ENCODE assay signal across 8 cellular contexts in the genomic region with DNA sequence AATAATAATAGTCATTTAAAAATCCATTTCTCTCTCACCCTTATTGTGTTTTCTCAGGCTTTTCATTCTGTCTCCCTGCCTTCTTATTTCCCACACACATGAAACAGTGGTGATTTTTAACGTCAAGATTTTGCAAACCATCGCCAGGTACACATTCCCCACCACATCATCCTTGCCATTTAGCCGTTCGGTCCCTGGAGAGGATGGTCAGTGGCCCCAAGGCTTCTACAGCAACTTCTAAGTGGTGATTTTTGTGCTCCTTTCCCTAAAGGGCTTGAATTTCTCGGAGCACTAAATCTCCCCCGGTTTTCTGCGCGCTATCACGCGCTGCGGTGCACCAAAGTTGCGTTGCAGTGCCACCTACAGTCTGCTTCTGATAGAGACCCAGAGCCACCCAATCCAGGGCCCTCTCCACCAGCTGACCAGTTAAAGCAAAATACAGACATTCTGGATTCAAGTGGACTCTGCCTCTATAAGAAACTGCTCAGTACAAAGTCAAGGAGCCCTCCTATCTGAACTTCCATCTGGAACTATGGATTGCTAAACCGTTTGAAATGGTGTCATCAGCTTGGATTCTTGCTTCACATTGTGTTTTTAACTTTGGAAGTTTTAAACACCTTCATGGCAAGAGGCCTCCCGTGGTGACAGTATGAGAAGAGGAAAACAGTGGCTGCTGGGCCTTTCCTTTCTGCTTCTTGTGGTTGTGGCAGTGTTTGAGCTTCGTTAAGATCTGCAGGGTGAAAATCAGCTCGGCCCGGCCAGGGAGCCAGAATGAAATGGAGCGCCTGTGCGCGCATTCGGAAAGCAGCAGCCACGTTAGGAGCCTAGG.
DNase-seq lines count a peak whose midpoint lies in the region; ATAC-seq and TF ChIP-seq lines count a peak whose summit lies in the region.

No MANE protein-coding gene starts in this region.

- no peak overlapping the region for H3K4me3 Mint-ChIP-seq in activated naive CD4-positive, alpha-beta T cell treated with anti-CD3 and anti-CD28 coated beads, Interleukin-2, amount 10 ng/mL, durations not matched to agents 7 days and 5 days

- H3K36me3 Mint-ChIP-seq in activated naive CD4-positive, alpha-beta T cell treated with anti-CD3 and anti-CD28 coated beads, Interleukin-2, amount 10 ng/mL, durations not matched to agents 7 days and 5 days = no peaks in the 10 kb centered on the region

- H3K9me3 Mint-ChIP-seq in activated naive CD4-positive, alpha-beta T cell treated with anti-CD3 and anti-CD28 coated beads, Interleukin-2, amount 10 ng/mL, durations not matched to agents 7 days and 5 days = no peaks in the 10 kb centered on the region

- TF ChIP-seq CTCF in psoas muscle (IDR thresholded peaks at IDR 0.05) = peak; percentile 79

- peak; percentile 54 for DNase-seq in EL
- DNase-seq in Kasumi-1 (lab: John Stamatoyannopoulos, UW) = peak; percentile 45 to 75
- DNase-seq in SJSA1 (ENCODE audit: low read depth in 1 of 2, low spot score in 2 of 2) = peak; percentile 25 to 50
- DNase-seq in activated naive CD4-positive, alpha-beta T cell treated with anti-CD3 and anti-CD28 coated beads, Interleukin-2, amount 10 ng/mL, durations not matched to agents 7 days and 5 days = peak; percentile 70
- DNase-seq in Right ventricle myocardium superior = peak; percentile 74
- DNase-seq in psoas muscle = peak; percentile 56 to 76

- H3K9me3 ChIP-seq in SJSA1 (replicated peaks) (no peaks in the 10 kb centered on the region), psoas muscle (no peaks in the 10 kb centered on the region)

- no peak overlapping the region for H3K27ac Mint-ChIP-seq in activated naive CD4-positive, alpha-beta T cell treated with anti-CD3 and anti-CD28 coated beads, Interleukin-2, amount 10 ng/mL, durations not matched to agents 7 days and 5 days

- 36 to 39% (median 37%) methylated on average over 22 of the region's 22 CpGs for WGBS in psoas muscle, 3 donors

- intact Hi-C loops in Right ventricle myocardium superior (cut with DNase I) = loop anchor here (5.0 to 10.0 kb wide), 3 partner anchors 133 to 391 kb away; partner anchors contain the start of gene EGLN3
- intact Hi-C loops in psoas muscle (cut with DNase I) = loop anchor here (2.0 to 10.0 kb wide), 7 partner anchors 91 to 389 kb away; partner anchors contain the start of gene EGLN3 (in 1 of the 2)

- CTCF ChIA-PET in activated naive CD4-positive, alpha-beta T cell treated with anti-CD3 and anti-CD28 coated beads, Interleukin-2, amount 10 ng/mL, durations not matched to agents 7 days and 5 days (lab: Charles Lee) = interaction anchor here (0.7 to 3.6 kb wide), 16 partner anchors 9 to 435 kb away, joined by 3 to 24 read pairs (median 4); no protein-coding TSS in a partner anchor

- peaks cover 16% of the 10 kb centered on the region for H3K27me3 Mint-ChIP-seq in activated naive CD4-positive, alpha-beta T cell treated with anti-CD3 and anti-CD28 coated beads, Interleukin-2, amount 10 ng/mL, durations not matched to agents 7 days and 5 days

- ATAC-seq in GM21717 (IDR thresholded peaks at IDR 0.05; ENCODE audit: unreplicated experiment) (peak; percentile 89), Right ventricle myocardium superior (ENCODE audit: poor library complexity) (peak; percentile 97), psoas muscle (peak; percentile 92 to 99 (median 95)), HG03457 (IDR thresholded peaks at IDR 0.05; ENCODE audit: unreplicated experiment) (no peak)

- no peaks in the 10 kb centered on the region for H3K27me3 ChIP-seq in SJSA1 (replicated peaks)
- no peaks in the 10 kb centered on the region for H3K27me3 ChIP-seq in psoas muscle (ENCODE audit: insufficient read depth in 3 of 3, low read length in 2 of 3)

- no peaks in the 10 kb centered on the region for H3K36me3 ChIP-seq in SJSA1
- H3K36me3 ChIP-seq in psoas muscle (ENCODE audit: insufficient read depth in 1 of 2, low read depth in 1 of 2) = no peaks in the 10 kb centered on the region

- H3K27ac ChIP-seq in SJSA1 = no peak overlapping the region
- no peak overlapping the region for H3K27ac ChIP-seq in psoas muscle

- peaks cover 4% of the 10 kb centered on the region for H3K4me1 Mint-ChIP-seq in activated naive CD4-positive, alpha-beta T cell treated with anti-CD3 and anti-CD28 coated beads, Interleukin-2, amount 10 ng/mL, durations not matched to agents 7 days and 5 days

- H3K4me3 ChIP-seq in SJSA1 = no peak overlapping the region
- H3K4me3 ChIP-seq in psoas muscle = peak overlapping the region; percentile 52

- peaks cover 9% of the 10 kb centered on the region for H3K4me1 ChIP-seq in SJSA1 (replicated peaks)
- H3K4me1 ChIP-seq in psoas muscle = peaks cover 17% of the 10 kb centered on the region
